Comparison of ENCODE assay signal across 1 cellular context in the genomic region with DNA sequence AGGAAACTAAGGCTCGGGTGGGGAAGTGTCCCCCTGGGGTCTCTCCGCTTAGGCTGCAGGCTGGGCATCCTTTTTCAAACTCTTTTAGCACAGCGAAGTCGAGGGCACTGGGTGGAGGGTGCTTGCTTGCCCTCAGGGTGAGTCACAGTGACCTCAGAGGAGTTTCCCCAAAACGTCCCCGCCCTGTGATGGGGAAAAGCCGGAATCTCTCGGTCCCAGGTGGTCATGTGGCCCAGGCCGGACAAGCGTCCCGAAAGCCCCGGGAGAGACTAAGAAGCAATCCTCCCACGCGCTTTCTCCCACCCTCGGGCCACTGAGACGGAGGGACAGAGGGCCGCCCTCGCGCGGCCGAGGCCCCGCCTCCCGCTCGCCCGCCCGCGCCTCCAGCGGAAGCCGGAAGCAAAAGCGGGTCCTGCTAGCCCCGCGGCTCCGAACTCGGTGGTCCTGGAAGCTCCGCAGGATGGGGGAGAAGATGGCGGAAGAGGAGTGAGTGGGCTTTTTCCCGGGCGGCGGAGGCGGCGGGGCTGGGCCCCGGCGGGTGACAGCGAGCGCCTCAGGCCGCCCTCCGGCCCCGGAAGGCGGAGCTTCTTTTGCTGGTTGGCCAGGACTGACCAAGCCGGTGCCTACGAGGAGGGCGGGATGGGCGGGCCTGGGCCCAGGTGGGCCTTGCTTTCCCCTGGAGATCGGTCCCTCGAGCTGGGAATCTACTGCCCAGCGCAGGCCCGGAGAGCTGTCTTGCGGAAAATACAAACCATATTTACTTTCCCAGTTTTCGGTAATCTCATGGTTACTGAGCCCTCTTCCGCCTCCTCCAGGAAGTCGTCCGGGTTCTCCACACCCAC.
TF ChIP-seq lines count a peak whose summit lies in the region.

A gene with protein sequence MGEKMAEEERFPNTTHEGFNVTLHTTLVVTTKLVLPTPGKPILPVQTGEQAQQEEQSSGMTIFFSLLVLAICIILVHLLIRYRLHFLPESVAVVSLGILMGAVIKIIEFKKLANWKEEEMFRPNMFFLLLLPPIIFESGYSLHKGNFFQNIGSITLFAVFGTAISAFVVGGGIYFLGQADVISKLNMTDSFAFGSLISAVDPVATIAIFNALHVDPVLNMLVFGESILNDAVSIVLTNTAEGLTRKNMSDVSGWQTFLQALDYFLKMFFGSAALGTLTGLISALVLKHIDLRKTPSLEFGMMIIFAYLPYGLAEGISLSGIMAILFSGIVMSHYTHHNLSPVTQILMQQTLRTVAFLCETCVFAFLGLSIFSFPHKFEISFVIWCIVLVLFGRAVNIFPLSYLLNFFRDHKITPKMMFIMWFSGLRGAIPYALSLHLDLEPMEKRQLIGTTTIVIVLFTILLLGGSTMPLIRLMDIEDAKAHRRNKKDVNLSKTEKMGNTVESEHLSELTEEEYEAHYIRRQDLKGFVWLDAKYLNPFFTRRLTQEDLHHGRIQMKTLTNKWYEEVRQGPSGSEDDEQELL (plus strand): TSS at position 366 of the 842 bp plus-strand sequence. CDS start 95 bp downstream, at position 461.

TF ChIP-seq in H1, 55 proteins besides CTCF, POLR2A, EP300 and RAD21 (continues in another document):
- TF ChIP-seq SAP30 (IDR thresholded peaks at IDR 0.05; ENCODE audit: insufficient read depth, insufficient replicate concordance, low read length): no peak
- no peak for TF ChIP-seq CHD2 (IDR thresholded peaks at IDR 0.05; ENCODE audit: low read length)
- TF ChIP-seq GTF2F1 (IDR thresholded peaks at IDR 0.05; ENCODE audit: borderline replicate concordance, low read depth, low read length): peak; percentile 32; the same call in 1 of the 2 replicates
- TF ChIP-seq KDM5A (IDR thresholded peaks at IDR 0.05; ENCODE audit: low read length): no peak
- TF ChIP-seq SIX5 (IDR thresholded peaks at IDR 0.05; ENCODE audit: low read depth, low read length): no peak
- TF ChIP-seq CBX5 (IDR thresholded peaks at IDR 0.05; ENCODE audit: low read depth, low read length): no peak
- TF ChIP-seq POU5F1 (IDR thresholded peaks at IDR 0.05; ENCODE audit: low read depth, low read length): no peak
- peak; percentile 57; the same call in 1 of the 2 replicates for TF ChIP-seq CREB1 (IDR thresholded peaks at IDR 0.05)
- TF ChIP-seq, protein P1, sequence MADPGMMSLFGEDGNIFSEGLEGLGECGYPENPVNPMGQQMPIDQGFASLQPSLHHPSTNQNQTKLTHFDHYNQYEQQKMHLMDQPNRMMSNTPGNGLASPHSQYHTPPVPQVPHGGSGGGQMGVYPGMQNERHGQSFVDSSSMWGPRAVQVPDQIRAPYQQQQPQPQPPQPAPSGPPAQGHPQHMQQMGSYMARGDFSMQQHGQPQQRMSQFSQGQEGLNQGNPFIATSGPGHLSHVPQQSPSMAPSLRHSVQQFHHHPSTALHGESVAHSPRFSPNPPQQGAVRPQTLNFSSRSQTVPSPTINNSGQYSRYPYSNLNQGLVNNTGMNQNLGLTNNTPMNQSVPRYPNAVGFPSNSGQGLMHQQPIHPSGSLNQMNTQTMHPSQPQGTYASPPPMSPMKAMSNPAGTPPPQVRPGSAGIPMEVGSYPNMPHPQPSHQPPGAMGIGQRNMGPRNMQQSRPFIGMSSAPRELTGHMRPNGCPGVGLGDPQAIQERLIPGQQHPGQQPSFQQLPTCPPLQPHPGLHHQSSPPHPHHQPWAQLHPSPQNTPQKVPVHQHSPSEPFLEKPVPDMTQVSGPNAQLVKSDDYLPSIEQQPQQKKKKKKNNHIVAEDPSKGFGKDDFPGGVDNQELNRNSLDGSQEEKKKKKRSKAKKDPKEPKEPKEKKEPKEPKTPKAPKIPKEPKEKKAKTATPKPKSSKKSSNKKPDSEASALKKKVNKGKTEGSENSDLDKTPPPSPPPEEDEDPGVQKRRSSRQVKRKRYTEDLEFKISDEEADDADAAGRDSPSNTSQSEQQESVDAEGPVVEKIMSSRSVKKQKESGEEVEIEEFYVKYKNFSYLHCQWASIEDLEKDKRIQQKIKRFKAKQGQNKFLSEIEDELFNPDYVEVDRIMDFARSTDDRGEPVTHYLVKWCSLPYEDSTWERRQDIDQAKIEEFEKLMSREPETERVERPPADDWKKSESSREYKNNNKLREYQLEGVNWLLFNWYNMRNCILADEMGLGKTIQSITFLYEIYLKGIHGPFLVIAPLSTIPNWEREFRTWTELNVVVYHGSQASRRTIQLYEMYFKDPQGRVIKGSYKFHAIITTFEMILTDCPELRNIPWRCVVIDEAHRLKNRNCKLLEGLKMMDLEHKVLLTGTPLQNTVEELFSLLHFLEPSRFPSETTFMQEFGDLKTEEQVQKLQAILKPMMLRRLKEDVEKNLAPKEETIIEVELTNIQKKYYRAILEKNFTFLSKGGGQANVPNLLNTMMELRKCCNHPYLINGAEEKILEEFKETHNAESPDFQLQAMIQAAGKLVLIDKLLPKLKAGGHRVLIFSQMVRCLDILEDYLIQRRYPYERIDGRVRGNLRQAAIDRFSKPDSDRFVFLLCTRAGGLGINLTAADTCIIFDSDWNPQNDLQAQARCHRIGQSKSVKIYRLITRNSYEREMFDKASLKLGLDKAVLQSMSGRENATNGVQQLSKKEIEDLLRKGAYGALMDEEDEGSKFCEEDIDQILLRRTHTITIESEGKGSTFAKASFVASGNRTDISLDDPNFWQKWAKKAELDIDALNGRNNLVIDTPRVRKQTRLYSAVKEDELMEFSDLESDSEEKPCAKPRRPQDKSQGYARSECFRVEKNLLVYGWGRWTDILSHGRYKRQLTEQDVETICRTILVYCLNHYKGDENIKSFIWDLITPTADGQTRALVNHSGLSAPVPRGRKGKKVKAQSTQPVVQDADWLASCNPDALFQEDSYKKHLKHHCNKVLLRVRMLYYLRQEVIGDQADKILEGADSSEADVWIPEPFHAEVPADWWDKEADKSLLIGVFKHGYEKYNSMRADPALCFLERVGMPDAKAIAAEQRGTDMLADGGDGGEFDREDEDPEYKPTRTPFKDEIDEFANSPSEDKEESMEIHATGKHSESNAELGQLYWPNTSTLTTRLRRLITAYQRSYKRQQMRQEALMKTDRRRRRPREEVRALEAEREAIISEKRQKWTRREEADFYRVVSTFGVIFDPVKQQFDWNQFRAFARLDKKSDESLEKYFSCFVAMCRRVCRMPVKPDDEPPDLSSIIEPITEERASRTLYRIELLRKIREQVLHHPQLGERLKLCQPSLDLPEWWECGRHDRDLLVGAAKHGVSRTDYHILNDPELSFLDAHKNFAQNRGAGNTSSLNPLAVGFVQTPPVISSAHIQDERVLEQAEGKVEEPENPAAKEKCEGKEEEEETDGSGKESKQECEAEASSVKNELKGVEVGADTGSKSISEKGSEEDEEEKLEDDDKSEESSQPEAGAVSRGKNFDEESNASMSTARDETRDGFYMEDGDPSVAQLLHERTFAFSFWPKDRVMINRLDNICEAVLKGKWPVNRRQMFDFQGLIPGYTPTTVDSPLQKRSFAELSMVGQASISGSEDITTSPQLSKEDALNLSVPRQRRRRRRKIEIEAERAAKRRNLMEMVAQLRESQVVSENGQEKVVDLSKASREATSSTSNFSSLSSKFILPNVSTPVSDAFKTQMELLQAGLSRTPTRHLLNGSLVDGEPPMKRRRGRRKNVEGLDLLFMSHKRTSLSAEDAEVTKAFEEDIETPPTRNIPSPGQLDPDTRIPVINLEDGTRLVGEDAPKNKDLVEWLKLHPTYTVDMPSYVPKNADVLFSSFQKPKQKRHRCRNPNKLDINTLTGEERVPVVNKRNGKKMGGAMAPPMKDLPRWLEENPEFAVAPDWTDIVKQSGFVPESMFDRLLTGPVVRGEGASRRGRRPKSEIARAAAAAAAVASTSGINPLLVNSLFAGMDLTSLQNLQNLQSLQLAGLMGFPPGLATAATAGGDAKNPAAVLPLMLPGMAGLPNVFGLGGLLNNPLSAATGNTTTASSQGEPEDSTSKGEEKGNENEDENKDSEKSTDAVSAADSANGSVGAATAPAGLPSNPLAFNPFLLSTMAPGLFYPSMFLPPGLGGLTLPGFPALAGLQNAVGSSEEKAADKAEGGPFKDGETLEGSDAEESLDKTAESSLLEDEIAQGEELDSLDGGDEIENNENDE (IDR thresholded peaks at IDR 0.05; ENCODE audit: insufficient replicate concordance, low read length): no peak
- peak; percentile 88 for TF ChIP-seq TAF1 (IDR thresholded peaks at IDR 0.05; ENCODE audit: low read depth, low read length)
- TF ChIP-seq, protein P2, sequence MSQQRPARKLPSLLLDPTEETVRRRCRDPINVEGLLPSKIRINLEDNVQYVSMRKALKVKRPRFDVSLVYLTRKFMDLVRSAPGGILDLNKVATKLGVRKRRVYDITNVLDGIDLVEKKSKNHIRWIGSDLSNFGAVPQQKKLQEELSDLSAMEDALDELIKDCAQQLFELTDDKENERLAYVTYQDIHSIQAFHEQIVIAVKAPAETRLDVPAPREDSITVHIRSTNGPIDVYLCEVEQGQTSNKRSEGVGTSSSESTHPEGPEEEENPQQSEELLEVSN (IDR thresholded peaks at IDR 0.05): 0 out of 2 replicates have a peak, but pooled peaks have one; percentile 27
- TF ChIP-seq JUN (IDR thresholded peaks at IDR 0.05; ENCODE audit: low read depth, low read length): no peak
- TF ChIP-seq TEAD4 (IDR thresholded peaks at IDR 0.05; ENCODE audit: low read depth, low read length): no peak
- TF ChIP-seq KDM4A (IDR thresholded peaks at IDR 0.05; ENCODE audit: low read depth, low read length, severe bottlenecking): peak; percentile 26
- TF ChIP-seq SIN3A (conservative IDR thresholded peaks at IDR 0.05 in 1 of 2, IDR thresholded peaks at IDR 0.05 in 1 of 2; ENCODE audit: low read depth in 1 of 2, low read length in 2 of 2): peak in 1 of 2 experiments; percentile 85; a peak in 2 of 4 replicates
- TF ChIP-seq SIRT6 (IDR thresholded peaks at IDR 0.05; ENCODE audit: low read length): no peak
- no peak for TF ChIP-seq BCL11A (IDR thresholded peaks at IDR 0.05; ENCODE audit: low read depth in 2 of 2, low read length in 2 of 2)
- TF ChIP-seq BRCA1 (IDR thresholded peaks at IDR 0.05; ENCODE audit: low read depth, low read length): no peak
- no peak for TF ChIP-seq RNF2 (IDR thresholded peaks at IDR 0.05; ENCODE audit: borderline replicate concordance, low read depth, low read length, missing control alignments, poor library complexity, severe bottlenecking)
- TF ChIP-seq CEBPB (IDR thresholded peaks at IDR 0.05; ENCODE audit: low read depth, low read length): no peak
- TF ChIP-seq, protein P3, sequence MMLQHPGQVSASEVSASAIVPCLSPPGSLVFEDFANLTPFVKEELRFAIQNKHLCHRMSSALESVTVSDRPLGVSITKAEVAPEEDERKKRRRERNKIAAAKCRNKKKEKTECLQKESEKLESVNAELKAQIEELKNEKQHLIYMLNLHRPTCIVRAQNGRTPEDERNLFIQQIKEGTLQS (IDR thresholded peaks at IDR 0.05; ENCODE audit: insufficient read depth, low read depth, low read length): no peak
- TF ChIP-seq, protein P4, sequence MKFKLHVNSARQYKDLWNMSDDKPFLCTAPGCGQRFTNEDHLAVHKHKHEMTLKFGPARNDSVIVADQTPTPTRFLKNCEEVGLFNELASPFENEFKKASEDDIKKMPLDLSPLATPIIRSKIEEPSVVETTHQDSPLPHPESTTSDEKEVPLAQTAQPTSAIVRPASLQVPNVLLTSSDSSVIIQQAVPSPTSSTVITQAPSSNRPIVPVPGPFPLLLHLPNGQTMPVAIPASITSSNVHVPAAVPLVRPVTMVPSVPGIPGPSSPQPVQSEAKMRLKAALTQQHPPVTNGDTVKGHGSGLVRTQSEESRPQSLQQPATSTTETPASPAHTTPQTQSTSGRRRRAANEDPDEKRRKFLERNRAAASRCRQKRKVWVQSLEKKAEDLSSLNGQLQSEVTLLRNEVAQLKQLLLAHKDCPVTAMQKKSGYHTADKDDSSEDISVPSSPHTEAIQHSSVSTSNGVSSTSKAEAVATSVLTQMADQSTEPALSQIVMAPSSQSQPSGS (IDR thresholded peaks at IDR 0.05; ENCODE audit: low read length): no peak
- TF ChIP-seq SRF (IDR thresholded peaks at IDR 0.05; ENCODE audit: low read depth, low read length): no peak
- no peak for TF ChIP-seq SP1 (IDR thresholded peaks at IDR 0.05; ENCODE audit: low read depth, low read length)
- TF ChIP-seq SUZ12 (IDR thresholded peaks at IDR 0.05; ENCODE audit: low read length): no peak
- peak; percentile 65 for TF ChIP-seq BACH1 (IDR thresholded peaks at IDR 0.05; ENCODE audit: low read length)
- TF ChIP-seq CBX8 (IDR thresholded peaks at IDR 0.05; ENCODE audit: borderline replicate concordance, low read depth, low read length): no peak
- TF ChIP-seq SP2 (IDR thresholded peaks at IDR 0.05; ENCODE audit: low read length): peak; percentile 78; the same call in 1 of the 2 replicates
- TF ChIP-seq TAF7 (optimal IDR thresholded peaks at IDR 0.05; ENCODE audit: borderline replicate concordance, low read depth, low read length): peak; percentile 28
- TF ChIP-seq PHF8 (conservative IDR thresholded peaks at IDR 0.05; ENCODE audit: low read depth, low read length): peak; percentile 79
- no peak for TF ChIP-seq KDM1A (IDR thresholded peaks at IDR 0.05; ENCODE audit: borderline replicate concordance, low read length)
- TF ChIP-seq NANOG (IDR thresholded peaks at IDR 0.05; ENCODE audit: insufficient read depth, low read depth, low read length, poor library complexity, severe bottlenecking): no peak
- no peak for TF ChIP-seq NRF1 (IDR thresholded peaks at IDR 0.05; ENCODE audit: low read depth, low read length)
- peak; percentile 73; the same call in 1 of the 2 replicates for TF ChIP-seq GABPA (IDR thresholded peaks at IDR 0.05; ENCODE audit: borderline replicate concordance, insufficient read depth, low read length)
- TF ChIP-seq, protein P5, sequence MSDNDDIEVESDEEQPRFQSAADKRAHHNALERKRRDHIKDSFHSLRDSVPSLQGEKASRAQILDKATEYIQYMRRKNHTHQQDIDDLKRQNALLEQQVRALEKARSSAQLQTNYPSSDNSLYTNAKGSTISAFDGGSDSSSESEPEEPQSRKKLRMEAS (IDR thresholded peaks at IDR 0.05): 0 out of 2 replicates have a peak, but pooled peaks have one; percentile 29
- no peak; the same call in 1 of the 2 replicates for TF ChIP-seq RBBP5 (IDR thresholded peaks at IDR 0.05; ENCODE audit: borderline replicate concordance, low read depth, low read length)
- peak; percentile 92 for TF ChIP-seq EGR1 (IDR thresholded peaks at IDR 0.05; ENCODE audit: borderline replicate concordance, low read depth, low read length)
- TF ChIP-seq, protein P6, sequence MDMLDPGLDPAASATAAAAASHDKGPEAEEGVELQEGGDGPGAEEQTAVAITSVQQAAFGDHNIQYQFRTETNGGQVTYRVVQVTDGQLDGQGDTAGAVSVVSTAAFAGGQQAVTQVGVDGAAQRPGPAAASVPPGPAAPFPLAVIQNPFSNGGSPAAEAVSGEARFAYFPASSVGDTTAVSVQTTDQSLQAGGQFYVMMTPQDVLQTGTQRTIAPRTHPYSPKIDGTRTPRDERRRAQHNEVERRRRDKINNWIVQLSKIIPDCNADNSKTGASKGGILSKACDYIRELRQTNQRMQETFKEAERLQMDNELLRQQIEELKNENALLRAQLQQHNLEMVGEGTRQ (IDR thresholded peaks at IDR 0.05; ENCODE audit: low read length): peak; percentile 30; the same call in 1 of the 2 replicates
- no peak for TF ChIP-seq ZNF274 (IDR thresholded peaks at IDR 0.05; ENCODE audit: borderline replicate concordance, extremely low read depth, low read length)
- TF ChIP-seq TBP (IDR thresholded peaks at IDR 0.05; ENCODE audit: low read depth, low read length): peak; percentile 67; the same call in 1 of the 2 replicates
- no peak for TF ChIP-seq EZH2 (IDR thresholded peaks at IDR 0.05; ENCODE audit: low read depth, low read length, severe bottlenecking)
- TF ChIP-seq CTBP2 (IDR thresholded peaks at IDR 0.05; ENCODE audit: borderline replicate concordance, insufficient read depth, insufficient read length, low read length): no peak
- TF ChIP-seq RXRA (IDR thresholded peaks at IDR 0.05; ENCODE audit: insufficient read depth, low read depth, low read length): no peak
- peak; percentile 91; the same call in 1 of the 2 replicates for TF ChIP-seq YY1 (IDR thresholded peaks at IDR 0.05; ENCODE audit: low read depth, low read length)
- TF ChIP-seq FOSL1 (IDR thresholded peaks at IDR 0.05; ENCODE audit: insufficient read depth, low read depth, low read length): no peak
